Comparison of ENCODE assay signal across 8 cellular contexts in genomic region chr10:75400769-75401568, GRCh38. TPM values are rescaled to one million over a fixed set of nuclear protein-coding genes. Genes with fewer than 3 reads are reported as not detected.
DNase-seq lines count a peak whose midpoint lies in the region; ATAC-seq and TF ChIP-seq lines count a peak whose summit lies in the region.

No MANE protein-coding gene starts in this region.

- peak overlapping the region; percentile 100 for H3K9ac ChIP-seq in neural cell (ENCODE audit: low read length)

- DNase-seq in fibroblast of mammary gland (ENCODE audit: low read depth): peak; percentile 26
- DNase-seq in GM19238 (ENCODE audit: insufficient read length, low spot score): no peak

- H3F3A ChIP-seq in neural cell (ENCODE audit: insufficient read depth, low read length, poor library complexity, severe bottlenecking): peaks cover 5% of the 10 kb centered on the region

- H2AFZ ChIP-seq in neural cell (ENCODE audit: low read depth, low read length): no peak overlapping the region

- no peak; the same call in none of the 2 replicates for TF ChIP-seq CTCF in C4-2B (conservative IDR thresholded peaks at IDR 0.05)
- TF ChIP-seq CTCF in VCaP (conservative IDR thresholded peaks at IDR 0.05): no peak
- TF ChIP-seq CTCF in fibroblast of mammary gland (conservative IDR thresholded peaks at IDR 0.05; ENCODE audit: control insufficient read depth, insufficient read depth, low read depth, low read length): no peak
- TF ChIP-seq CTCF in neural cell (IDR thresholded peaks at IDR 0.05; ENCODE audit: poor library complexity, severe bottlenecking): no peak

- H3K27me3 ChIP-seq in neural cell (ENCODE audit: insufficient read depth, low read depth, low read length): peaks cover 57% of the 10 kb centered on the region

- no peak overlapping the region for H3K4me2 ChIP-seq in neural cell (ENCODE audit: low read length)

- H3K36me3 ChIP-seq in neural cell (ENCODE audit: insufficient read depth, low read length): peaks cover 14% of the 10 kb centered on the region

- peak overlapping the region; percentile 97 for H3K4me3 ChIP-seq in fibroblast of mammary gland (ENCODE audit: control insufficient read depth, low read depth, low read length)
- peak overlapping the region; percentile 94 for H3K4me3 ChIP-seq in neural cell (ENCODE audit: low read length)

- H3K9me2 ChIP-seq in neural cell (ENCODE audit: insufficient read depth, low read length): no peaks in the 10 kb centered on the region

- ATAC-seq in GM18867 (IDR thresholded peaks at IDR 0.05; ENCODE audit: unreplicated experiment): peak; percentile 27
- peak; percentile 27 for ATAC-seq in HG03521 (IDR thresholded peaks at IDR 0.05; ENCODE audit: unreplicated experiment)
- no peak for ATAC-seq in HG02571 (IDR thresholded peaks at IDR 0.05; ENCODE audit: unreplicated experiment)

- no peak for TF ChIP-seq EP300 in neural cell (conservative IDR thresholded peaks at IDR 0.05; ENCODE audit: poor library complexity, severe bottlenecking)

- H3K9me3 ChIP-seq in neural cell (ENCODE audit: low read length): no peaks in the 10 kb centered on the region

- H3K27ac ChIP-seq in C4-2B (peak overlapping the region; percentile 77), VCaP (peak overlapping the region; percentile 96), neural cell (ENCODE audit: low read length) (peak overlapping the region; percentile 99)

- H3K79me2 ChIP-seq in neural cell (replicated peaks; ENCODE audit: insufficient read depth, low read length): peaks cover 64% of the 10 kb centered on the region

- peak; percentile 8 for TF ChIP-seq RAD21 in neural cell (conservative IDR thresholded peaks at IDR 0.05)

- H4K20me1 ChIP-seq in neural cell (ENCODE audit: insufficient read depth): peaks cover 22% of the 10 kb centered on the region

TF ChIP-seq in neural cell, 6 proteins besides CTCF, POLR2A, EP300 and RAD21:
- TF ChIP-seq, protein P1, sequence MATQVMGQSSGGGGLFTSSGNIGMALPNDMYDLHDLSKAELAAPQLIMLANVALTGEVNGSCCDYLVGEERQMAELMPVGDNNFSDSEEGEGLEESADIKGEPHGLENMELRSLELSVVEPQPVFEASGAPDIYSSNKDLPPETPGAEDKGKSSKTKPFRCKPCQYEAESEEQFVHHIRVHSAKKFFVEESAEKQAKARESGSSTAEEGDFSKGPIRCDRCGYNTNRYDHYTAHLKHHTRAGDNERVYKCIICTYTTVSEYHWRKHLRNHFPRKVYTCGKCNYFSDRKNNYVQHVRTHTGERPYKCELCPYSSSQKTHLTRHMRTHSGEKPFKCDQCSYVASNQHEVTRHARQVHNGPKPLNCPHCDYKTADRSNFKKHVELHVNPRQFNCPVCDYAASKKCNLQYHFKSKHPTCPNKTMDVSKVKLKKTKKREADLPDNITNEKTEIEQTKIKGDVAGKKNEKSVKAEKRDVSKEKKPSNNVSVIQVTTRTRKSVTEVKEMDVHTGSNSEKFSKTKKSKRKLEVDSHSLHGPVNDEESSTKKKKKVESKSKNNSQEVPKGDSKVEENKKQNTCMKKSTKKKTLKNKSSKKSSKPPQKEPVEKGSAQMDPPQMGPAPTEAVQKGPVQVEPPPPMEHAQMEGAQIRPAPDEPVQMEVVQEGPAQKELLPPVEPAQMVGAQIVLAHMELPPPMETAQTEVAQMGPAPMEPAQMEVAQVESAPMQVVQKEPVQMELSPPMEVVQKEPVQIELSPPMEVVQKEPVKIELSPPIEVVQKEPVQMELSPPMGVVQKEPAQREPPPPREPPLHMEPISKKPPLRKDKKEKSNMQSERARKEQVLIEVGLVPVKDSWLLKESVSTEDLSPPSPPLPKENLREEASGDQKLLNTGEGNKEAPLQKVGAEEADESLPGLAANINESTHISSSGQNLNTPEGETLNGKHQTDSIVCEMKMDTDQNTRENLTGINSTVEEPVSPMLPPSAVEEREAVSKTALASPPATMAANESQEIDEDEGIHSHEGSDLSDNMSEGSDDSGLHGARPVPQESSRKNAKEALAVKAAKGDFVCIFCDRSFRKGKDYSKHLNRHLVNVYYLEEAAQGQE (IDR thresholded peaks at IDR 0.05; ENCODE audit: borderline replicate concordance): peak; percentile 32
- TF ChIP-seq TAF1 (IDR thresholded peaks at IDR 0.05; ENCODE audit: low read depth) (peak; percentile 87), SMC3 (conservative IDR thresholded peaks at IDR 0.05; ENCODE audit: poor library complexity) (no peak), POLR2AphosphoS5 (IDR thresholded peaks at IDR 0.05) (peak; percentile 54)

RNA-seq across cellular contexts. Expression of gene ZNF503, which starts 0.6 kb away (rescaled TPM):
- polyA plus RNA-seq in neural cell: 41.4 and 49.9 TPM in 2 replicates
- polyA minus RNA-seq in neural cell: 89.5 and 107 TPM in 2 replicates

RNA-seq across cellular contexts. Expression of gene LRMDA, which starts 30.5 kb away (rescaled TPM):
- 5.6 and 8.4 TPM in 2 replicates for polyA plus RNA-seq in neural cell
- 16.6 and 21.2 TPM in 2 replicates for polyA minus RNA-seq in neural cell
